In genomic region chr7:81361769-81362168, GRCh38 we compare ENCODE assay signal across 23 cellular contexts.
A peak's percentile ranks its signal among the peaks of the same experiment; 100 is the strongest.
DNase-seq lines count a peak whose midpoint lies in the region; ATAC-seq, FAIRE-seq and TF ChIP-seq lines count a peak whose summit lies in the region.
"Had no signal": no experiment of that assay in that cellular context is flagged by ENCODE, and none has a peak within 500 bp of the region (broad histone marks: within the 10 kb centered on the region; RNA-seq: fewer than 3 reads in every experiment).

No MANE protein-coding gene starts in this region.

- ATAC-seq in HepG2 (no peak), right lobe of liver (no peak), GM19395 (IDR thresholded peaks at IDR 0.05; ENCODE audit: unreplicated experiment) (no peak)
- ATAC-seq: activated naive CD8-positive, alpha-beta T cell treated with anti-CD3 and anti-CD28 coated beads, Interleukin-2, amount 50 U/mL, for 24 hours had no signal

- no peak overlapping the region for H3K27ac Mint-ChIP-seq in endothelial cell (ENCODE audit: unreplicated experiment)
- H3K27ac Mint-ChIP-seq: activated B cell treated with CpG ODN at 0.5 μM for 24 hours; activated naive CD8-positive, alpha-beta T cell treated with anti-CD3 and anti-CD28 coated beads, Interleukin-2, amount 50 U/mL, for 24 hours had no signal

- no peak overlapping the region for H3K9ac ChIP-seq in HepG2 (ENCODE audit: insufficient read depth, low read depth, low read length)
- H3K9ac ChIP-seq: BLaER1 treated with 17β-estradiol and CSF1 and Interleukin-3, amounts not matched to agents 10 nM and 100 nM had no signal

- no peak for TF ChIP-seq EP300 in HepG2 (IDR thresholded peaks at IDR 0.05; ENCODE audit: low read depth in 2 of 2, low read length in 2 of 2)
- no peak for TF ChIP-seq EP300 in HepG2 (CRISPR knock-in tag; IDR thresholded peaks at IDR 0.05; ENCODE audit: borderline replicate concordance)

- TF ChIP-seq CTCF in HepG2 (CRISPR knock-in tag; IDR thresholded peaks at IDR 0.05), result no peak
- TF ChIP-seq CTCF in right lobe of liver (IDR thresholded peaks at IDR 0.05), result no peak
- no peak for TF ChIP-seq CTCF in astrocyte of the cerebellum (IDR thresholded peaks at IDR 0.05; ENCODE audit: low read depth, low read length, missing control alignments)
- no peak for TF ChIP-seq CTCF in endothelial cell (IDR thresholded peaks at IDR 0.05; ENCODE audit: unreplicated experiment)

- TF ChIP-seq POLR2A in HepG2 (IDR thresholded peaks at IDR 0.05; ENCODE audit: insufficient read depth in 1 of 2, low read depth in 2 of 2, low read length in 2 of 2) (no peak), right lobe of liver (IDR thresholded peaks at IDR 0.05) (no peak)

- POLR2A ChIA-PET in HepG2 (lab: Yijun Ruan, JAX), result no interaction called here

- H3K9me3 Mint-ChIP-seq in endothelial cell (ENCODE audit: unreplicated experiment), result no peaks in the 10 kb centered on the region
- H3K9me3 Mint-ChIP-seq: activated B cell treated with CpG ODN at 0.5 μM for 24 hours had no signal

- FAIRE-seq in HepG2 (lab: Jason Lieb, UNC), result no peak
- FAIRE-seq: endothelial cell of umbilical vein, GM12891 had no signal

- H3K36me3 Mint-ChIP-seq in endothelial cell (ENCODE audit: low read depth, unreplicated experiment), result no peaks in the 10 kb centered on the region

- no peaks in the 10 kb centered on the region for H3K27me3 Mint-ChIP-seq in endothelial cell (ENCODE audit: unreplicated experiment)
- H3K27me3 Mint-ChIP-seq: activated B cell treated with CpG ODN at 0.5 μM for 24 hours; activated naive CD8-positive, alpha-beta T cell treated with anti-CD3 and anti-CD28 coated beads, Interleukin-2, amount 50 U/mL, for 24 hours had no signal

- DNase-seq in HepG2 (ENCODE audit: low spot score), result no peak
- DNase-seq in right lobe of liver, result no peak
- DNase-seq in astrocyte of the cerebellum (ENCODE audit: low read depth), result peak; percentile 26
- peak; percentile 2 for DNase-seq in iris pigment epithelial cell (ENCODE audit: low read depth)
- DNase-seq in islet precursor cell, result no peak
- DNase-seq in endothelial cell (ENCODE audit: low spot score), result no peak
- no peak for DNase-seq in NCI-H2107 treated with DMSO at 0.1 percent for 48 hours (lab: John Stamatoyannopoulos, UW; ENCODE audit: unreplicated experiment)
- DNase-seq: activated B cell treated with CpG ODN at 0.5 μM for 24 hours; activated CD4-positive, alpha-beta T cell treated with anti-CD3 and anti-CD28 coated beads, Interleukin-2, amount 50 U/mL, for 48 hours; activated effector memory CD4-positive, alpha-beta T cell treated with anti-CD3 and anti-CD28 coated beads, Interleukin-2, amount 50 U/mL, for 16 hours; activated naive CD8-positive, alpha-beta T cell treated with anti-CD3 and anti-CD28 coated beads, Interleukin-2, amount 50 U/mL, for 24 hours; Caco-2; DND-41; NCI-H1417; NCI-H510A; stomach; T-helper 9 cell; transverse colon had no signal

- WGBS in HepG2 (ENCODE audit: low lambda C conversion rate), result 0% methylated on average over 1 of the region's 1 CpG
- WGBS in right lobe of liver (ENCODE audit: insufficient coverage, low coverage, low lambda C conversion rate, missing lambda C conversion rate), result 33% methylated on average over 1 of the region's 1 CpG

- no peak for TF ChIP-seq RAD21 in HepG2 (CRISPR knock-in tag; IDR thresholded peaks at IDR 0.05)

- H3K4me1 ChIP-seq in HepG2 (ENCODE audit: insufficient read depth, low read length) (no peaks in the 10 kb centered on the region), right lobe of liver (no peaks in the 10 kb centered on the region)
- H3K4me1 ChIP-seq: BLaER1 treated with 17β-estradiol and CSF1 and Interleukin-3, amounts not matched to agents 10 nM and 100 nM; Caco-2; stomach; transverse colon had no signal

- no peaks in the 10 kb centered on the region for H3K9me3 ChIP-seq in HepG2 (ENCODE audit: low read length)
- no peaks in the 10 kb centered on the region for H3K9me3 ChIP-seq in right lobe of liver
- H3K9me3 ChIP-seq: BLaER1 treated with 17β-estradiol and CSF1 and Interleukin-3, amounts not matched to agents 10 nM and 100 nM; Caco-2; stomach; transverse colon had no signal

- H3K79me2 ChIP-seq in HepG2 (ENCODE audit: insufficient read depth, low read length), result no peaks in the 10 kb centered on the region

- no peaks in the 10 kb centered on the region for H4K20me1 ChIP-seq in HepG2 (ENCODE audit: insufficient read depth, low read length)
- H4K20me1 ChIP-seq: BLaER1 treated with 17β-estradiol and CSF1 and Interleukin-3, amounts not matched to agents 10 nM and 100 nM had no signal

- no peaks in the 10 kb centered on the region for H3K27me3 ChIP-seq in HepG2 (ENCODE audit: control insufficient read depth in 1 of 2, insufficient read depth in 2 of 2, low read length in 2 of 2)
- no peaks in the 10 kb centered on the region for H3K27me3 ChIP-seq in right lobe of liver
- H3K27me3 ChIP-seq: BLaER1 treated with 17β-estradiol and CSF1 and Interleukin-3, amounts not matched to agents 10 nM and 100 nM; stomach; transverse colon had no signal

- H3K36me3 ChIP-seq in HepG2 (replicated peaks in 1 of 2; ENCODE audit: control insufficient read depth in 1 of 2, insufficient read depth in 2 of 2, low read length in 2 of 2) (no peaks in the 10 kb centered on the region), right lobe of liver (no peaks in the 10 kb centered on the region)
- H3K36me3 ChIP-seq: BLaER1 treated with 17β-estradiol and CSF1 and Interleukin-3, amounts not matched to agents 10 nM and 100 nM; stomach; transverse colon had no signal

- in situ Hi-C loops in HepG2 (cut with HindIII; ENCODE audit: extremely low pct_ligation_motif_present, low pct_unique_long_range_greater_than_20kb) (no loop called here), astrocyte of the cerebellum (cut with HindIII; ENCODE audit: low sequenced_read_pairs) (no loop called here)

- intact Hi-C loops in HepG2 (cut with micrococcal nuclease; ENCODE audit: unreplicated experiment), result no loop called here
- intact Hi-C loops in right lobe of liver (cut with DNase I), result no loop called here

- no peak overlapping the region for H3K4me2 ChIP-seq in HepG2 (ENCODE audit: low read depth, low read length)
- H3K4me2 ChIP-seq: BLaER1 treated with 17β-estradiol and CSF1 and Interleukin-3, amounts not matched to agents 10 nM and 100 nM had no signal

- no peaks in the 10 kb centered on the region for H3K4me1 Mint-ChIP-seq in endothelial cell (ENCODE audit: unreplicated experiment)
- H3K4me1 Mint-ChIP-seq: activated B cell treated with CpG ODN at 0.5 μM for 24 hours; activated naive CD8-positive, alpha-beta T cell treated with anti-CD3 and anti-CD28 coated beads, Interleukin-2, amount 50 U/mL, for 24 hours had no signal

- no peak overlapping the region for H3K27ac ChIP-seq in HepG2 (ENCODE audit: extremely low read length, insufficient read depth, low read length)
- no peak overlapping the region for H3K27ac ChIP-seq in right lobe of liver
- H3K27ac ChIP-seq: BLaER1 treated with 17β-estradiol and CSF1 and Interleukin-3, amounts not matched to agents 10 nM and 100 nM; RWPE1; stomach; transverse colon had no signal

- H2AFZ ChIP-seq in HepG2 (ENCODE audit: low read length), result no peak overlapping the region

- CTCF ChIA-PET in HepG2 (lab: Yijun Ruan, JAX; ENCODE audit: low intra/inter-chr PET ratio, low total read pairs), result no interaction called here

- no peak overlapping the region for H3K4me3 ChIP-seq in HepG2 (replicated peaks in 1 of 3; ENCODE audit: insufficient read depth in 1 of 3, low read depth in 2 of 3, low read length in 3 of 3)
- H3K4me3 ChIP-seq in right lobe of liver, result no peak overlapping the region
- H3K4me3 ChIP-seq in astrocyte of the cerebellum (ENCODE audit: low read depth, low read length), result no peak overlapping the region
- H3K4me3 ChIP-seq: BLaER1 treated with 17β-estradiol and CSF1 and Interleukin-3, amounts not matched to agents 10 nM and 100 nM; stomach; transverse colon had no signal

- no peak overlapping the region for H3K4me3 Mint-ChIP-seq in endothelial cell (ENCODE audit: unreplicated experiment)
- H3K4me3 Mint-ChIP-seq: activated B cell treated with CpG ODN at 0.5 μM for 24 hours; activated naive CD8-positive, alpha-beta T cell treated with anti-CD3 and anti-CD28 coated beads, Interleukin-2, amount 50 U/mL, for 24 hours had no signal

- no TSS peak for BruUV-seq in HepG2 (replicated peaks; lab: Mats Ljungman, UMichigan)

TF ChIP-seq in HepG2, 621 proteins besides CTCF, POLR2A, EP300 and RAD21:
- TF ChIP-seq, protein P1, sequence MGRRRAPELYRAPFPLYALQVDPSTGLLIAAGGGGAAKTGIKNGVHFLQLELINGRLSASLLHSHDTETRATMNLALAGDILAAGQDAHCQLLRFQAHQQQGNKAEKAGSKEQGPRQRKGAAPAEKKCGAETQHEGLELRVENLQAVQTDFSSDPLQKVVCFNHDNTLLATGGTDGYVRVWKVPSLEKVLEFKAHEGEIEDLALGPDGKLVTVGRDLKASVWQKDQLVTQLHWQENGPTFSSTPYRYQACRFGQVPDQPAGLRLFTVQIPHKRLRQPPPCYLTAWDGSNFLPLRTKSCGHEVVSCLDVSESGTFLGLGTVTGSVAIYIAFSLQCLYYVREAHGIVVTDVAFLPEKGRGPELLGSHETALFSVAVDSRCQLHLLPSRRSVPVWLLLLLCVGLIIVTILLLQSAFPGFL (CRISPR knock-in tag; IDR thresholded peaks at IDR 0.05), result no peak
- TF ChIP-seq MAFK (conservative IDR thresholded peaks at IDR 0.05 in 1 of 2, IDR thresholded peaks at IDR 0.05 in 1 of 2; ENCODE audit: low read length in 2 of 2) (peak; percentile 48 to 77; a peak in 3 of 4 replicates), MAFF (IDR thresholded peaks at IDR 0.05; ENCODE audit: low read depth, low read length) (peak; percentile 58)

Comparison
In these comparisons a context has a peak if more than half of its experiments do, and no peak if none do; other contexts are left out.
1. DNase-seq: peak in astrocyte of the cerebellum (single experiment) and iris pigment epithelial cell (single experiment); none in HepG2 (single experiment), right lobe of liver (0 of 3), islet precursor cell (single experiment), endothelial cell (single experiment) and NCI-H2107 treated with DMSO at 0.1 percent for 48 hours (single experiment).